Comparison of ENCODE assay signal across 9 cellular contexts in the genomic region with DNA sequence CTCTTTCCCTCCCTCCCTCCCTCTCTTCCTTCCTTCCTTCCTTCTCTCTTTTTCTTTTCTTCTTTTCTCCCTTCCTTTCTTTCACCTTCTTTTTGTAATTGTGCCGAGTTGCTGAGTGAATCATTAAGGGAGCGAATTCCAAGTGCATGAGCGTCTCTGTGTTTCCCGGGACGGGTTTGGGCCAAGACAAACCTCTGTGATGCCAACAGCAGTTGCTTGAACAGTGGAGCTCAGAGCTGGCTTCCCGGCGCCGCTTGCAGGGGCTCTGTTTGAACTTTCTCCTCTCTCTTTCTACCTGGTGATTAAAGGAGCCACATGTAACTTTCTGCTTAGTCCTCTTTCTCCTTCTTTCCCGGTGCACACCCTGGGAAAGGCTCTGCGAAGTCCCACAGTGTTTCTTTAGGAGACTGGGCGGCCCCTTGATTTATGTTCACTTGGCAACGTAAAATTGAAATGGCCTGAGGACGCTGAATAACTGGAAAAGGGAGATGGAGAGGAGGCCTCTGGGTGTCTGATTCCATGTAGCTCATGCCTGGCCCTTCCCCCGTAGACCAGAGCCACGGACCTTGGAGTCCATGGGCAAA. TPM values are rescaled to one million over a fixed set of nuclear protein-coding genes. Genes with fewer than 3 reads are reported as not detected.
DNase-seq lines count a peak whose midpoint lies in the region; ATAC-seq and TF ChIP-seq lines count a peak whose summit lies in the region.
"Had no signal": no experiment of that assay in that cellular context is flagged by ENCODE, and none has a peak within 500 bp of the region (broad histone marks: within the 10 kb centered on the region; RNA-seq: fewer than 3 reads in every experiment).

No MANE protein-coding gene starts in this region.

- H3K4me1 ChIP-seq in HUES64 (ENCODE audit: insufficient read depth, low read length) (peaks cover 35% of the 10 kb centered on the region), colonic mucosa (no peaks in the 10 kb centered on the region)

- H3K27me3 ChIP-seq in HUES64 (ENCODE audit: insufficient read depth, low read length) = no peaks in the 10 kb centered on the region
- H3K27me3 ChIP-seq in colonic mucosa = no peaks in the 10 kb centered on the region

- intact Hi-C loops in colonic mucosa (cut with DNase I) = no loop called here

- peak overlapping the region; percentile 62; the same call in 1 of the 2 replicates for H3K9ac ChIP-seq in HUES64 (ENCODE audit: low read depth, low read length)
- no peak overlapping the region for H3K9ac ChIP-seq in colonic mucosa (ENCODE audit: low read depth in 2 of 2, low read length in 2 of 2)

- H3K9me3 Mint-ChIP-seq in type B pancreatic cell = peaks cover 9% of the 10 kb centered on the region

- WGBS in HUES64 = 29% methylated on average over 15 of the region's 15 CpGs

- peaks cover 20% of the 10 kb centered on the region for H3K27me3 Mint-ChIP-seq in type B pancreatic cell

- no peaks in the 10 kb centered on the region for H3K36me3 ChIP-seq in HUES64 (ENCODE audit: insufficient read depth, low read length)
- no peaks in the 10 kb centered on the region for H3K36me3 ChIP-seq in colonic mucosa

- peak; percentile 47 for DNase-seq in colonic mucosa
- DNase-seq in medulla oblongata (ENCODE audit: extremely low spot score) = peak; percentile 59
- no peak for DNase-seq in type B pancreatic cell (ENCODE audit: extremely low spot score, unreplicated experiment)
- no peak for DNase-seq in HuH-7.5 (ENCODE audit: low spot score)
- no peak for DNase-seq in SHP77 (lab: John Stamatoyannopoulos, UW)

- H3K4me1 Mint-ChIP-seq in type B pancreatic cell (ENCODE audit: unreplicated experiment) = peaks cover 34% of the 10 kb centered on the region

- peak overlapping the region; percentile 69 for H3K27ac Mint-ChIP-seq in type B pancreatic cell
- H3K27ac Mint-ChIP-seq: dendritic cell treated with granulocyte-macrophage colony-stimulating factor and Interleukin-4, amounts not matched to agents 40 ng/mL and 50 ng/mL, for 4 days had no signal

- H3K27ac ChIP-seq in HUES64 (ENCODE audit: low read depth, low read length) (peak overlapping the region; percentile 24; the same call in 1 of the 2 replicates), colonic mucosa (no peak overlapping the region)

- ATAC-seq in GM21529 (IDR thresholded peaks at IDR 0.05; ENCODE audit: unreplicated experiment) (no peak), GM18511 (IDR thresholded peaks at IDR 0.05; ENCODE audit: unreplicated experiment) (no peak)

- H3K4me3 ChIP-seq in HUES64 (ENCODE audit: low read length) (no peak overlapping the region; the same call in 1 of the 2 replicates), colonic mucosa (no peak overlapping the region)

- H3K9me3 ChIP-seq in HUES64 (ENCODE audit: insufficient read depth, low read depth, low read length) (no peaks in the 10 kb centered on the region), colonic mucosa (no peaks in the 10 kb centered on the region)

- H3K36me3 Mint-ChIP-seq in type B pancreatic cell = no peaks in the 10 kb centered on the region

- peak overlapping the region; percentile 66 for H3K4me3 Mint-ChIP-seq in type B pancreatic cell
- H3K4me3 Mint-ChIP-seq: dendritic cell treated with granulocyte-macrophage colony-stimulating factor and Interleukin-4, amounts not matched to agents 40 ng/mL and 50 ng/mL, for 4 days had no signal

- TF ChIP-seq CTCF in colonic mucosa (IDR thresholded peaks at IDR 0.05) (no peak), type B pancreatic cell (conservative IDR thresholded peaks at IDR 0.05) (no peak)

RNA-seq across cellular contexts. Expression of gene MAP1LC3B2, which starts 33.7 kb away (rescaled TPM):
- polyA plus RNA-seq in HUES64 (2013, experiment 1 of 2) = 1.00 TPM
- polyA plus RNA-seq in HUES64 (2013, experiment 2 of 2) = 1.5 TPM
- total RNA-seq in colonic mucosa (1 to 10 TPM in 1 of 2 donors, under 1 TPM in 1; 0.93 to 1.2 TPM), type B pancreatic cell (ENCODE audit: low replicate concordance) (1.0 TPM in 1 of 2 replicates, not detected in the other)

Comparison
In these comparisons a context has a peak if more than half of its experiments do, and no peak if none do; other contexts are left out.
1. DNase-seq: peak in colonic mucosa (single experiment) and medulla oblongata (single experiment); none in type B pancreatic cell (single experiment), HuH-7.5 (single experiment) and SHP77 (0 of 2).